ENCODE assay signal across 8 cellular contexts in genomic region chr3:47010050-47010712, GRCh38. TPM values are rescaled to one million over a fixed set of nuclear protein-coding genes. Genes with fewer than 3 reads are reported as not detected.
DNase-seq lines count a peak whose midpoint lies in the region; ATAC-seq, FAIRE-seq and TF ChIP-seq lines count a peak whose summit lies in the region.
"Had no signal": no experiment of that assay in that cellular context is flagged by ENCODE, and none has a peak within 500 bp of the region (broad histone marks: within the 10 kb centered on the region; RNA-seq: fewer than 3 reads in every experiment).

No MANE protein-coding gene starts in this region.

- in situ Hi-C loops in K562 (cut with MboI) = no loop called here

- H3K79me2 ChIP-seq in K562 (ENCODE audit: control insufficient read depth, insufficient read depth, low read length) = no peaks in the 10 kb centered on the region

- H3K9ac ChIP-seq in HUES64 (ENCODE audit: low read depth, low read length) (peak overlapping the region; percentile 93), K562 (ENCODE audit: insufficient read depth in 1 of 2, low read depth in 2 of 2, low read length in 2 of 2) (no peak overlapping the region)

- TF ChIP-seq RAD21 in K562 (CRISPR knock-in tag; conservative IDR thresholded peaks at IDR 0.05 in 1 of 2, IDR thresholded peaks at IDR 0.05 in 1 of 2) = no peak

- H4K20me1 ChIP-seq in K562 (replicated peaks; ENCODE audit: control insufficient read depth, insufficient read depth, low read length) = no peaks in the 10 kb centered on the region

- BruUV-seq in K562 (replicated peaks; lab: Mats Ljungman, UMichigan) = no TSS peak

- H2AFZ ChIP-seq in K562 (ENCODE audit: low read depth, low read length) = no peak overlapping the region

- POLR2A ChIA-PET in K562 (lab: Yijun Ruan, JAX) = interaction anchor here (0.6 to 0.7 kb wide), 5 partner anchors 23 to 610 kb away, joined by 3 read pairs; no protein-coding TSS in a partner anchor

- H3K4me2 ChIP-seq in K562 (ENCODE audit: insufficient read depth, low read length) = no peak overlapping the region

- no peak for TF ChIP-seq EP300 in K562 (IDR thresholded peaks at IDR 0.05; ENCODE audit: low read length)
- TF ChIP-seq EP300 in stomach (IDR thresholded peaks at IDR 0.05) = no peak

- no peak for FAIRE-seq in K562 (lab: Jason Lieb, UNC)
- FAIRE-seq: TTC549 had no signal

- no peak for ATAC-seq in K562

- DNase-seq in K562 (ENCODE audit: extremely low read depth in 1 of 4, low spot score in 3 of 4) (no peak), kidney epithelial cell (ENCODE audit: low read depth) (no peak), stomach (peak; percentile 23), HCEC 1CT (no peak), DMS 273 treated with DMSO at 0.1 percent for 48 hours (lab: John Stamatoyannopoulos, UW) (no peak)
- DNase-seq in effector CD4-positive, alpha-beta T cell = no peak

- intact Hi-C loops in K562 (cut with micrococcal nuclease) (loop anchor here (10.0 kb wide), 2 partner anchors 315 to 365 kb away; no protein-coding TSS in a partner anchor), stomach (cut with DNase I; ENCODE audit: low total_unique reads) (no loop called here)

- TF ChIP-seq CTCF in K562 (IDR thresholded peaks at IDR 0.05 in 2 of 3, conservative IDR thresholded peaks at IDR 0.05 in 1 of 3; ENCODE audit: insufficient read depth in 2 of 3, low read depth in 1 of 3, low read length in 3 of 3) = no peak
- TF ChIP-seq CTCF in kidney epithelial cell (IDR thresholded peaks at IDR 0.05; ENCODE audit: insufficient read depth, low read length, poor library complexity, severe bottlenecking) = peak; percentile 15
- TF ChIP-seq CTCF in stomach (IDR thresholded peaks at IDR 0.05) = no peak

- CTCF ChIA-PET in K562 (lab: Yijun Ruan, JAX; ENCODE audit: low intra/inter-chr PET ratio) = no interaction called here

- no peaks in the 10 kb centered on the region for H3K9me1 ChIP-seq in K562 (ENCODE audit: control insufficient read depth, insufficient read depth, low read length)

- H3K9me3 ChIP-seq in HUES64 (ENCODE audit: insufficient read depth, low read depth, low read length) = no peaks in the 10 kb centered on the region
- no peaks in the 10 kb centered on the region for H3K9me3 ChIP-seq in K562 (replicated peaks; ENCODE audit: control insufficient read depth, insufficient read depth, low read depth, low read length)
- H3K9me3 ChIP-seq in stomach = no peaks in the 10 kb centered on the region

- 85% methylated on average over 27 of the region's 27 CpGs for WGBS in HUES64
- 93% methylated on average over 23 of the region's 27 CpGs for WGBS in K562 (ENCODE audit: insufficient coverage, low coverage, missing lambda C conversion rate)
- WGBS in stomach, 5 donors = 66 to 73% (median 67%) methylated on average over 24 to 27 of the region's 27 CpGs

- H3K27me3 ChIP-seq in HUES64 (ENCODE audit: insufficient read depth, low read length) (no peaks in the 10 kb centered on the region), K562 (ENCODE audit: control insufficient read depth in 2 of 2, insufficient read depth in 2 of 2, low read length in 2 of 2) (no peaks in the 10 kb centered on the region), kidney epithelial cell (ENCODE audit: control insufficient read depth, insufficient read depth, low read length) (no peaks in the 10 kb centered on the region), stomach (no peaks in the 10 kb centered on the region)

- H3K4me3 ChIP-seq in HUES64 (ENCODE audit: low read length) = peak overlapping the region; percentile 71
- no peak overlapping the region for H3K4me3 ChIP-seq in K562
- peak overlapping the region; percentile 52 for H3K4me3 ChIP-seq in kidney epithelial cell (ENCODE audit: low read depth, low read length)
- peak overlapping the region; percentile 47 to 67 (median 51) for H3K4me3 ChIP-seq in stomach

- TF ChIP-seq POLR2A in K562 (conservative IDR thresholded peaks at IDR 0.05) (no peak; the same call in 1 of the 2 replicates), stomach (IDR thresholded peaks at IDR 0.05) (no peak)

- peaks cover 22% of the 10 kb centered on the region for H3K36me3 ChIP-seq in HUES64 (ENCODE audit: insufficient read depth, low read length)
- H3K36me3 ChIP-seq in K562 (ENCODE audit: control insufficient read depth, insufficient read depth, low read length) = peaks cover 58% of the 10 kb centered on the region; the same call in 2 of the 3 replicates
- no peaks in the 10 kb centered on the region for H3K36me3 ChIP-seq in kidney epithelial cell (ENCODE audit: control insufficient read depth, insufficient read depth, low read length)
- H3K36me3 ChIP-seq in stomach = peaks cover 13 to 81% (median 59%) of the 10 kb centered on the region in 4 donors

- 0 out of 2 replicates have a peak, but pooled peaks cover 5% of the 10 kb centered on the region for H3K4me1 ChIP-seq in HUES64 (ENCODE audit: insufficient read depth, low read length)
- H3K4me1 ChIP-seq in K562 (replicated peaks in 1 of 2; ENCODE audit: control insufficient read depth in 2 of 2, insufficient read depth in 2 of 2, low read length in 2 of 2) = peaks cover 0 to 9% of the 10 kb centered on the region in 2 experiments; a peak in 1 of 5 replicates
- peaks cover 4 to 44% (median 19%) of the 10 kb centered on the region in 4 donors for H3K4me1 ChIP-seq in stomach

- peak overlapping the region; percentile 99 for H3K27ac ChIP-seq in HUES64 (ENCODE audit: low read depth, low read length)
- no peak overlapping the region for H3K27ac ChIP-seq in K562 (ENCODE audit: extremely low read depth, low read depth, low read length)
- peak overlapping the region; percentile 76 to 90 (median 80) for H3K27ac ChIP-seq in stomach

TF ChIP-seq in K562, 482 proteins besides CTCF, POLR2A, EP300 and RAD21 (continues in another document):
- TF ChIP-seq RBFOX2 (IDR thresholded peaks at IDR 0.05; ENCODE audit: low read depth, low read length) (0 out of 2 replicates have a peak, but pooled peaks have one; percentile 34), FOXA3 (CRISPR knock-in tag; conservative IDR thresholded peaks at IDR 0.05 in 1 of 2, IDR thresholded peaks at IDR 0.05 in 1 of 2) (no peak), HSF4 (CRISPR knock-in tag; IDR thresholded peaks at IDR 0.05; ENCODE audit: borderline replicate concordance) (no peak)

RNA-seq across cellular contexts. Expression of gene NBEAL2, which starts 30.7 kb away (rescaled TPM):
- polyA plus RNA-seq in HUES64 (2013, experiment 1 of 2) = 23.2 TPM
- polyA plus RNA-seq in HUES64 (2013, experiment 2 of 2) = 24.5 TPM
- 322 and 1,090 TPM in 2 replicates for total RNA-seq in K562 (2011; cell fraction: chromatin; rRNA removed; ENCODE audit: low replicate concordance)
- 555 and 597 TPM in 2 replicates for total RNA-seq in K562 (2011; cell fraction: nucleolus; rRNA removed)
- total RNA-seq in K562 (2011; cell fraction: nucleoplasm; rRNA removed) = 365 and 370 TPM in 2 replicates
- total RNA-seq in K562 (2014; rRNA removed) (41.3 and 45.2 TPM in 2 replicates), K562 (2014; rRNA removed; fragmentation: Illumina TruSeq; extraction: Trizol) (12.3 and 16.0 TPM in 2 replicates), K562 (2015; rRNA removed; fragmentation: Illumina TruSeq; extraction: Trizol) (23.7 and 23.9 TPM in 2 replicates), K562 (2021) (89.3 and 114 TPM in 2 replicates), kidney epithelial cell (37.5 and 53.7 TPM in 2 replicates), stomach (100 to 1,000 TPM in 4 of 5 donors, 10 to 100 TPM in 1; 50.9 to 653 (median 247) TPM)
- polyA plus RNA-seq in K562 (2011; rRNA removed) (29.6 and 50.4 TPM in 2 replicates), K562 (2014; fragmentation: Illumina TruSeq; extraction: Trizol) (46.4 and 62.1 TPM in 2 replicates), K562 (2014; fragmentation: Nextera tagmentation; extraction: Ambion mirVana) (under 1 TPM; 0.06 to 0.24 TPM), K562 (2014; rRNA removed) (67.5 and 85.5 TPM in 2 replicates), stomach (100 to 1,000 TPM in 1 of 3 donors, 10 to 100 TPM in 2; 35.0 to 193 (median 49.2) TPM)
- polyA plus RNA-seq in K562 (2011; cell fraction: cytosol; rRNA removed) = 25.6 and 45.5 TPM in 2 replicates
- 557 and 843 TPM in 2 replicates for polyA plus RNA-seq in K562 (2011; cell fraction: nucleus; rRNA removed)
- polyA plus RNA-seq in K562 (2012) = 66.4 and 174 TPM in 2 replicates
- polyA minus RNA-seq in K562 (2011; rRNA and poly(A)+ RNA removed) = 8.6 and 16.8 TPM in 2 replicates
- 23.5 and 26.4 TPM in 2 replicates for polyA minus RNA-seq in K562 (2011; cell fraction: cytosol; rRNA and poly(A)+ RNA removed)
- 104 and 118 TPM in 2 replicates for polyA minus RNA-seq in K562 (2011; cell fraction: nucleus; rRNA and poly(A)+ RNA removed)

RNA-seq across cellular contexts. Expression of gene CCDC12, which starts 33.6 kb away (rescaled TPM):
- polyA plus RNA-seq in HUES64 (2013, experiment 1 of 2) = 37.7 TPM
- 42.7 TPM for polyA plus RNA-seq in HUES64 (2013, experiment 2 of 2)
- 140 and 232 TPM in 2 replicates for total RNA-seq in K562 (2011; cell fraction: chromatin; rRNA removed; ENCODE audit: low replicate concordance)
- 143 and 148 TPM in 2 replicates for total RNA-seq in K562 (2011; cell fraction: nucleolus; rRNA removed)
- total RNA-seq in K562 (2011; cell fraction: nucleoplasm; rRNA removed) = 188 and 262 TPM in 2 replicates
- total RNA-seq in K562 (2014; rRNA removed) = 99.0 and 101 TPM in 2 replicates
- total RNA-seq in K562 (2014; rRNA removed; fragmentation: Illumina TruSeq; extraction: Trizol) = 44.4 and 63.0 TPM in 2 replicates
- 104 and 115 TPM in 2 replicates for total RNA-seq in K562 (2015; rRNA removed; fragmentation: Illumina TruSeq; extraction: Trizol)
- total RNA-seq in K562 (2021) = 75.2 and 86.9 TPM in 2 replicates
- 47.8 and 54.0 TPM in 2 replicates for polyA plus RNA-seq in K562 (2011; rRNA removed)
- 53.0 and 53.5 TPM in 2 replicates for polyA plus RNA-seq in K562 (2011; cell fraction: cytosol; rRNA removed)
- polyA plus RNA-seq in K562 (2011; cell fraction: nucleus; rRNA removed) = 82.0 and 85.3 TPM in 2 replicates
- polyA plus RNA-seq in K562 (2012) = 77.1 and 114 TPM in 2 replicates
- polyA plus RNA-seq in K562 (2014; fragmentation: Illumina TruSeq; extraction: Trizol) = 105 and 127 TPM in 2 replicates
- polyA plus RNA-seq in K562 (2014; fragmentation: Nextera tagmentation; extraction: Ambion mirVana) = 10 to 100 TPM in 1 of 2 experiments, 1 to 10 TPM in 1; 8.9 to 20.9 TPM
- polyA plus RNA-seq in K562 (2014; rRNA removed) = 100 and 201 TPM in 2 replicates
- polyA minus RNA-seq in K562 (2011; rRNA and poly(A)+ RNA removed) = 50.3 and 53.4 TPM in 2 replicates
- polyA minus RNA-seq in K562 (2011; cell fraction: cytosol; rRNA and poly(A)+ RNA removed) = 17.4 and 21.1 TPM in 2 replicates
- polyA minus RNA-seq in K562 (2011; cell fraction: nucleus; rRNA and poly(A)+ RNA removed) = 81.3 and 87.3 TPM in 2 replicates
- total RNA-seq in kidney epithelial cell = 33.0 and 33.3 TPM in 2 replicates
- total RNA-seq in stomach = 10 to 100 TPM in 4 of 5 donors, 1 to 10 TPM in 1; 2.9 to 55.3 (median 38.4) TPM
- 10 to 100 TPM; 84.2 to 88.7 (median 84.5) TPM for polyA plus RNA-seq in stomach
